In genomic region chr2:69359371-69359770, GRCh38 we compare ENCODE assay signal across 24 cellular contexts.
"Had no signal": no experiment of that assay in that cellular context is flagged by ENCODE, and none has a peak within 500 bp of the region (broad histone marks: within the 10 kb centered on the region; RNA-seq: fewer than 3 reads in every experiment).

No MANE protein-coding gene starts in this region.

- H3K4me1 Mint-ChIP-seq: activated B cell treated with CpG ODN at 0.5 μM for 24 hours; activated naive CD4-positive, alpha-beta T cell treated with anti-CD3 and anti-CD28 coated beads, Interleukin-2, amount 50 U/mL, for 24 hours; activated T-helper 17 cell treated with anti-CD3 and anti-CD28 coated beads, Interleukin-2, amount 50 U/mL, for 72 hours; nephron progenitor cell; stimulated activated effector memory CD8-positive, alpha-beta T cell treated with anti-CD3 and anti-CD28 coated beads, Interleukin-12 subunit alpha, Interleukin-12 subunit beta, amount 100 ng/mL, for 72 hours had no signal

- FAIRE-seq: urothelium cell line had no signal

- H3K27ac ChIP-seq: breast epithelium, esophagus muscularis mucosa, foreskin keratinocyte, heart right ventricle, left lung, ovary, skin epidermis, thoracic aorta had no signal

- H3K27me3 ChIP-seq: breast epithelium, esophagus muscularis mucosa, foreskin keratinocyte, heart right ventricle, left lung, ovary had no signal

- DNase-seq: activated B cell treated with CpG ODN at 0.5 μM for 24 hours; activated CD4-positive, alpha-beta T cell treated with anti-CD3 and anti-CD28 coated beads, Interleukin-2, amount 50 U/mL, for 4 hours; activated T-cell treated with anti-CD3 and anti-CD28 coated beads, Interleukin-2, amount 50 U/mL, for 4 hours; central memory CD4-positive, alpha-beta T cell; foreskin keratinocyte; heart right ventricle; left lung; mucosa of descending colon; nephron progenitor cell; ovary; stimulated activated CD4-positive, alpha-beta T cell treated with anti-CD3 and anti-CD28 coated beads, Interleukin-4, amount 100 ng/mL, for 24 hours; trophoblast cell had no signal

- H3K9me3 Mint-ChIP-seq: activated B cell treated with CpG ODN at 0.5 μM for 24 hours; activated naive CD4-positive, alpha-beta T cell treated with anti-CD3 and anti-CD28 coated beads, Interleukin-2, amount 50 U/mL, for 24 hours; activated T-cell treated with anti-CD3 and anti-CD28 coated beads, Interleukin-2, amount 50 U/mL, for 4 hours; activated T-helper 17 cell treated with anti-CD3 and anti-CD28 coated beads, Interleukin-2, amount 50 U/mL, for 72 hours; nephron progenitor cell; stimulated activated effector memory CD8-positive, alpha-beta T cell treated with anti-CD3 and anti-CD28 coated beads, Interleukin-12 subunit alpha, Interleukin-12 subunit beta, amount 100 ng/mL, for 72 hours; stimulated activated naive CD8-positive, alpha-beta T cell treated with anti-CD3 and anti-CD28 coated beads, Interleukin-15, Interleukin-2, amounts not matched to agents 100 ng/mL and 50 ng/mL, for 24 hours had no signal

- H3K27me3 Mint-ChIP-seq: activated B cell treated with CpG ODN at 0.5 μM for 24 hours; activated naive CD4-positive, alpha-beta T cell treated with anti-CD3 and anti-CD28 coated beads, Interleukin-2, amount 50 U/mL, for 24 hours; activated T-helper 17 cell treated with anti-CD3 and anti-CD28 coated beads, Interleukin-2, amount 50 U/mL, for 72 hours; progenitor cell of endocrine pancreas; stimulated activated naive CD8-positive, alpha-beta T cell treated with anti-CD3 and anti-CD28 coated beads, Interleukin-15, Interleukin-2, amounts not matched to agents 100 ng/mL and 50 ng/mL, for 24 hours had no signal

- H3K4me3 ChIP-seq: breast epithelium, esophagus muscularis mucosa, heart right ventricle, left lung, lung, mucosa of descending colon, ovary, skin epidermis, thoracic aorta had no signal

- H3K4me3 Mint-ChIP-seq: activated B cell treated with CpG ODN at 0.5 μM for 24 hours; activated naive CD4-positive, alpha-beta T cell treated with anti-CD3 and anti-CD28 coated beads, Interleukin-2, amount 50 U/mL, for 24 hours; activated T-cell treated with anti-CD3 and anti-CD28 coated beads, Interleukin-2, amount 50 U/mL, for 4 hours; activated T-helper 17 cell treated with anti-CD3 and anti-CD28 coated beads, Interleukin-2, amount 50 U/mL, for 72 hours; nephron progenitor cell; stimulated activated effector memory CD8-positive, alpha-beta T cell treated with anti-CD3 and anti-CD28 coated beads, Interleukin-12 subunit alpha, Interleukin-12 subunit beta, amount 100 ng/mL, for 72 hours; stimulated activated naive CD8-positive, alpha-beta T cell treated with anti-CD3 and anti-CD28 coated beads, Interleukin-15, Interleukin-2, amounts not matched to agents 100 ng/mL and 50 ng/mL, for 24 hours had no signal

- H3K27ac Mint-ChIP-seq: activated B cell treated with CpG ODN at 0.5 μM for 24 hours; activated naive CD4-positive, alpha-beta T cell treated with anti-CD3 and anti-CD28 coated beads, Interleukin-2, amount 50 U/mL, for 24 hours; activated T-helper 17 cell treated with anti-CD3 and anti-CD28 coated beads, Interleukin-2, amount 50 U/mL, for 72 hours; nephron progenitor cell; progenitor cell of endocrine pancreas; stimulated activated effector memory CD8-positive, alpha-beta T cell treated with anti-CD3 and anti-CD28 coated beads, Interleukin-12 subunit alpha, Interleukin-12 subunit beta, amount 100 ng/mL, for 72 hours; stimulated activated naive CD8-positive, alpha-beta T cell treated with anti-CD3 and anti-CD28 coated beads, Interleukin-15, Interleukin-2, amounts not matched to agents 100 ng/mL and 50 ng/mL, for 24 hours had no signal

- H3K4me1 ChIP-seq: breast epithelium, foreskin keratinocyte, heart right ventricle, left lung had no signal

- H3K36me3 ChIP-seq: ovary had no signal

- H3K9me3 ChIP-seq: breast epithelium, esophagus muscularis mucosa, heart right ventricle, left lung, mucosa of descending colon, ovary, thoracic aorta had no signal

- ATAC-seq: activated T-cell treated with anti-CD3 and anti-CD28 coated beads, Interleukin-2, amount 50 U/mL, for 4 hours; activated T-helper 17 cell treated with anti-CD3 and anti-CD28 coated beads, Interleukin-2, amount 50 U/mL, for 72 hours; foreskin keratinocyte; heart right ventricle; left lung; mucosa of descending colon; sciatic nerve; stimulated activated effector memory CD8-positive, alpha-beta T cell treated with anti-CD3 and anti-CD28 coated beads, Interleukin-12 subunit alpha, Interleukin-12 subunit beta, amount 100 ng/mL, for 72 hours had no signal
